ENCODE assay signal across 8 cellular contexts in the genomic region with DNA sequence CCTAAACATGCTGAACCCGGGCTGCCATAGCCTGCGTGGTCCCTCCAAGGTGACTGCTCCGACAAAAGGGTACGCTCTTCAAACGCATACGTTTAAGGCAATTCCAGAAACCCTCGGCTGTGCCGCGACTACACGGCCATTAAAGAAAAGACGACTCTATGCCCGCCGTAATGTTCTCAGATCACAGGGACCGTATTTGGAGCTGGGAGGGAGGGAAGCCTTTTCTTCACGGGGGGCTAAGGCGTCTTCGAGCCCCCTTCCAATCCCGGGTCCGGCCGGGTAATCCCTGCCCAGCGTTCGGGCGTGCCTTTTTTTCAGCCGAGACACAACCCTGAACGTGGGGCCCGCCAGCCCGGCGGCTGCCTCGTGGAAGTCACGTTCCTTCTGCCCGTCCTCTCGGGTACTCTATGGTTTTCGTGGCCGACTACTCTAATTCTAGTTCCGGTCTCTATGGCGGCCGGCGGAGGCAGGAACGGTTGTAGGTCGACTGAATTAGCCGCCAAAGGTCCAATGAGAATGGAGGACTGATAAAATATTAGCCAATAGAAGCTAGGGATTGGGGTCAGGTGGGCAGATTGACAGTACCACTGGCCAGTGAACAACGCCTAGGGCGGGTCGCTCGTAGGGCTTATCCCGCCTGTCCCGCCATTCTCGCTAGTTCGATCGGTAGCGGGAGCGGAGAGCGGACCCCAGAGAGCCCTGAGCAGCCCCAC. TPM values are rescaled to one million over a fixed set of nuclear protein-coding genes. Genes with fewer than 3 reads are reported as not detected.
A peak's percentile ranks its signal among the peaks of the same experiment; 100 is the strongest.
DNase-seq lines count a peak whose midpoint lies in the region; ATAC-seq and TF ChIP-seq lines count a peak whose summit lies in the region.

A gene (plus strand): TSS at position 648 of the 713 bp plus-strand sequence. CDS start 148 bp downstream, outside the sequence.

- peak within 1 kb of the TSS; percentile 71 to 78 for H3K4me3 ChIP-seq in left lung

- ATAC-seq in GM19372 (IDR thresholded peaks at IDR 0.05; ENCODE audit: low read depth, unreplicated experiment) (peak; percentile 85), HG03558 (IDR thresholded peaks at IDR 0.05; ENCODE audit: extremely low read depth, unreplicated experiment) (peak; percentile 78), left lung (peak; percentile 95)

- H3K9me3 ChIP-seq in left lung, result no peaks in the 10 kb centered on the region

- peak; percentile 51 to 99 (median 94) for DNase-seq in C1 segment of cervical spinal cord (lab: John Stamatoyannopoulos, UW)
- DNase-seq in NCI-H748 treated with DMSO at 0.1 percent for 48 hours (lab: John Stamatoyannopoulos, UW), result peak; percentile 100
- DNase-seq in activated CD4-positive, alpha-beta T cell treated with anti-CD3 and anti-CD28 coated beads, Interleukin-2, amount 50 U/mL, for 24 hours (ENCODE audit: low read depth in 1 of 2, low spot score in 1 of 2), result peak; percentile 85 to 95
- DNase-seq in dermis blood vessel endothelial cell, result peak; percentile 99
- peak; percentile 95 to 96 for DNase-seq in left lung
- peak; percentile 93 for DNase-seq in stimulated activated CD4-positive, alpha-beta T cell treated with anti-CD3 and anti-CD28 coated beads, Interleukin-2, amount 100 ng/mL, for 48 hours

- no peaks in the 10 kb centered on the region for H3K27me3 ChIP-seq in left lung

- TF ChIP-seq CTCF in left lung (IDR thresholded peaks at IDR 0.05), result no peak

- peaks cover 0 to 5% of the 10 kb centered on the region in 2 donors for H3K36me3 ChIP-seq in left lung

- H3K27ac ChIP-seq in left lung, result peak within 1 kb of the TSS; percentile 94 to 95

- intact Hi-C loops in left lung (cut with DNase I), result no loop called here

- peaks cover 43 to 48% of the 10 kb centered on the region in 2 donors for H3K4me1 ChIP-seq in left lung

RNA-seq across cellular contexts. Expression of the gene that starts here (rescaled TPM):
- 555 and 1,168 TPM in 2 replicates for total RNA-seq in dermis blood vessel endothelial cell
- 100 to 1,000 TPM; 552 to 685 TPM for total RNA-seq in left lung

Comparison
In these comparisons a context has a peak if more than half of its experiments do, and no peak if none do; other contexts are left out.
1. Peak in every context shown above with its lines: DNase-seq, ATAC-seq, H3K4me3 ChIP-seq and H3K27ac ChIP-seq.